In the genomic region with DNA sequence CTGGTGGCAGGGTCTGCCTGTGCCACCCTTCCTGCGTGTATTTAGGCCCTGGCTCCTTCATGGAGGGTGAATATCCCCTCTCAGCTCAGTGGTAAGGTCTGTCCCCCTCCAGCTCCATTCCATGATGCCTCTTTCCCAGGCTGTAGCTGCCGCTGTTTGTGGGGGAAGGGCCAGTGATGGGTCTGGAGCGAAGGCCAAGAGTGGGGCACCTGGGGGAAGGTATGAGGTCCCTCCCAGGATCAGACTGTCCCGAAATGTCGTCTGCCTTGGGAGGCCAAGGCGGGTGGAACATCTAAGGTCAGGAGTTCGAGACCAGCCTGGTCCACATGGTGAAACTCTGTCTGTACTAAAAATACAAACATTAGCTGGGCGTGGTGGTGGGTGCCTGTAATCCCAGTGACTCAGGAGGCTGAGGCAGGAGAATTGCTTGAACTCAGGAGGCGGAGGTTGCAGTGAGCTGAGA, we compare ENCODE assay signal across 8 cellular contexts. TPM values are rescaled to one million over a fixed set of nuclear protein-coding genes. Genes with fewer than 3 reads are reported as not detected.
DNase-seq lines count a peak whose midpoint lies in the region; ATAC-seq, FAIRE-seq and TF ChIP-seq lines count a peak whose summit lies in the region.

No MANE protein-coding gene starts in this region.

- no peak for TF ChIP-seq RAD21 in HepG2 (CRISPR knock-in tag; IDR thresholded peaks at IDR 0.05)

- TF ChIP-seq CTCF in ascending aorta (IDR thresholded peaks at IDR 0.05) (no peak), HepG2 (CRISPR knock-in tag; IDR thresholded peaks at IDR 0.05) (no peak), tibial artery (IDR thresholded peaks at IDR 0.05) (no peak)

- peaks cover 13 to 55% of the 10 kb centered on the region in 2 donors for H3K4me1 ChIP-seq in ascending aorta
- H3K4me1 ChIP-seq in HepG2 (ENCODE audit: insufficient read depth, low read length), result peaks cover 75% of the 10 kb centered on the region
- peaks cover 0 to 89% (median 68%) of the 10 kb centered on the region in 4 donors for H3K4me1 ChIP-seq in tibial artery

- H3K9me3 ChIP-seq in ascending aorta (no peaks in the 10 kb centered on the region), HepG2 (ENCODE audit: low read length) (no peaks in the 10 kb centered on the region), tibial artery (no peaks in the 10 kb centered on the region)

- BruUV-seq in HepG2 (replicated peaks; lab: Mats Ljungman, UMichigan), result no TSS peak

- H3K4me1 Mint-ChIP-seq in activated CD4-positive, alpha-beta T cell treated with anti-CD3 and anti-CD28 coated beads, Interleukin-2, amount 10 ng/mL, durations not matched to agents 7 days and 5 days, result peaks cover 27% of the 10 kb centered on the region

- no peak for FAIRE-seq in HepG2 (lab: Jason Lieb, UNC)

- H3K27ac ChIP-seq in ascending aorta (peak overlapping the region; percentile 81 to 95), HepG2 (ENCODE audit: extremely low read length, insufficient read depth, low read length) (peak overlapping the region; percentile 61), tibial artery (peak overlapping the region; percentile 86 to 88)

- intact Hi-C loops in ascending aorta (cut with DNase I) (loop anchor here (1.0 kb wide), 2 partner anchors 10 to 25 kb away; a partner anchor contains a TSS), HepG2 (cut with micrococcal nuclease; ENCODE audit: unreplicated experiment) (no loop called here), tibial artery (cut with DNase I; ENCODE audit: low total_unique reads) (no loop called here)

- H3K36me3 ChIP-seq in ascending aorta, result peaks cover 30 to 31% of the 10 kb centered on the region in 2 donors
- peaks cover 4 to 17% of the 10 kb centered on the region in 2 experiments; a peak in 3 of 5 replicates for H3K36me3 ChIP-seq in HepG2 (replicated peaks in 1 of 2; ENCODE audit: control insufficient read depth in 1 of 2, insufficient read depth in 2 of 2, low read length in 2 of 2)
- peaks cover 27 to 32% (median 32%) of the 10 kb centered on the region in 3 donors for H3K36me3 ChIP-seq in tibial artery

- no peaks in the 10 kb centered on the region for H3K27me3 ChIP-seq in ascending aorta
- H3K27me3 ChIP-seq in HepG2 (ENCODE audit: control insufficient read depth in 1 of 2, insufficient read depth in 2 of 2, low read length in 2 of 2), result no peaks in the 10 kb centered on the region
- peaks cover 0 to 33% of the 10 kb centered on the region in 2 donors for H3K27me3 ChIP-seq in tibial artery

- H4K20me1 ChIP-seq in HepG2 (ENCODE audit: insufficient read depth, low read length), result peaks cover 9% of the 10 kb centered on the region; the same call in 1 of the 2 replicates

- H3K4me3 ChIP-seq in ascending aorta, result peak overlapping the region; percentile 67 to 84
- H3K4me3 ChIP-seq in HepG2 (replicated peaks in 1 of 3; ENCODE audit: insufficient read depth in 1 of 3, low read depth in 2 of 3, low read length in 3 of 3), result peak overlapping the region; percentile 71 to 81 (median 77); a peak in 5 of 6 replicates
- peak overlapping the region; percentile 66 to 74 for H3K4me3 ChIP-seq in tibial artery

- H3K79me2 ChIP-seq in HepG2 (ENCODE audit: insufficient read depth, low read length), result peaks cover 11% of the 10 kb centered on the region

- in situ Hi-C loops in HepG2 (cut with HindIII; ENCODE audit: extremely low pct_ligation_motif_present, low pct_unique_long_range_greater_than_20kb), result no loop called here

- no peak for TF ChIP-seq POLR2A in HepG2 (IDR thresholded peaks at IDR 0.05; ENCODE audit: insufficient read depth in 1 of 2, low read depth in 2 of 2, low read length in 2 of 2)

- peaks cover 30% of the 10 kb centered on the region for H3K27me3 Mint-ChIP-seq in activated CD4-positive, alpha-beta T cell treated with anti-CD3 and anti-CD28 coated beads, Interleukin-2, amount 10 ng/mL, durations not matched to agents 7 days and 5 days

- peak overlapping the region; percentile 67 for H3K4me3 Mint-ChIP-seq in activated CD4-positive, alpha-beta T cell treated with anti-CD3 and anti-CD28 coated beads, Interleukin-2, amount 10 ng/mL, durations not matched to agents 7 days and 5 days

- WGBS in HepG2 (ENCODE audit: low lambda C conversion rate), result 52% methylated on average over 9 of the region's 9 CpGs

- no peaks in the 10 kb centered on the region for H3K9me3 Mint-ChIP-seq in activated CD4-positive, alpha-beta T cell treated with anti-CD3 and anti-CD28 coated beads, Interleukin-2, amount 10 ng/mL, durations not matched to agents 7 days and 5 days

- peaks cover 2% of the 10 kb centered on the region for H3K36me3 Mint-ChIP-seq in activated CD4-positive, alpha-beta T cell treated with anti-CD3 and anti-CD28 coated beads, Interleukin-2, amount 10 ng/mL, durations not matched to agents 7 days and 5 days (ENCODE audit: low read depth)

- ATAC-seq in HepG2 (no peak), GM21390 (IDR thresholded peaks at IDR 0.05; ENCODE audit: unreplicated experiment) (no peak)

- no peak for TF ChIP-seq EP300 in HepG2 (IDR thresholded peaks at IDR 0.05; ENCODE audit: low read depth in 2 of 2, low read length in 2 of 2)
- no peak for TF ChIP-seq EP300 in HepG2 (CRISPR knock-in tag; IDR thresholded peaks at IDR 0.05; ENCODE audit: borderline replicate concordance)

- H2AFZ ChIP-seq in HepG2 (ENCODE audit: low read length), result no peak overlapping the region

- H3K4me2 ChIP-seq in HepG2 (ENCODE audit: low read depth, low read length), result peak overlapping the region; percentile 81

- no peak overlapping the region for H3K27ac Mint-ChIP-seq in activated CD4-positive, alpha-beta T cell treated with anti-CD3 and anti-CD28 coated beads, Interleukin-2, amount 10 ng/mL, durations not matched to agents 7 days and 5 days

- DNase-seq in activated CD4-positive, alpha-beta T cell treated with anti-CD3 and anti-CD28 coated beads, Interleukin-2, amount 10 ng/mL, durations not matched to agents 7 days and 5 days, result no peak
- DNase-seq in activated CD4-positive, alpha-beta T cell treated with anti-CD3 and anti-CD28 coated beads for 48 hours, result no peak
- DNase-seq in ascending aorta (ENCODE audit: low spot score in 2 of 2) (peak in 1 of 2 donors; percentile 86), HepG2 (ENCODE audit: low spot score) (no peak), tibial artery (peak in 1 of 2 donors; percentile 88), NK-92 (lab: John Stamatoyannopoulos, UW; ENCODE audit: unreplicated experiment) (no peak)
- DNase-seq in activated CD4-positive, CD25-positive, alpha-beta regulatory T cell (lab: John Stamatoyannopoulos, UW), result no peak

- H3K9ac ChIP-seq in HepG2 (ENCODE audit: insufficient read depth, low read depth, low read length), result peak overlapping the region; percentile 85

- POLR2A ChIA-PET in activated CD4-positive, alpha-beta T cell treated with anti-CD3 and anti-CD28 coated beads, Interleukin-2, amount 10 ng/mL, durations not matched to agents 7 days and 5 days (lab: Charles Lee), result no interaction called here
- POLR2A ChIA-PET in HepG2 (lab: Yijun Ruan, JAX), result interaction anchor here (0.6 to 16.1 kb wide), 4 partner anchors 8 to 28 kb away, joined by 5 to 264 read pairs (median 74); a partner anchor contains a TSS

- CTCF ChIA-PET in activated CD4-positive, alpha-beta T cell treated with anti-CD3 and anti-CD28 coated beads, Interleukin-2, amount 10 ng/mL, durations not matched to agents 7 days and 5 days (lab: Charles Lee), result interaction anchor here (1.1 to 5.5 kb wide), 3 partner anchors 14 to 36 kb away, joined by 3 to 19 read pairs (median 3); no protein-coding TSS in a partner anchor
- CTCF ChIA-PET in HepG2 (lab: Yijun Ruan, JAX; ENCODE audit: low intra/inter-chr PET ratio, low total read pairs), result no interaction called here

RNA-seq across cellular contexts. Expression of a gene that starts 1.1 kb away (rescaled TPM):
- total RNA-seq in activated CD4-positive, alpha-beta T cell treated with anti-CD3 and anti-CD28 coated beads, Interleukin-2, amount 10 ng/mL, durations not matched to agents 7 days and 5 days, result 10 to 100 TPM; 35.4 to 37.6 TPM
- total RNA-seq in ascending aorta (898 TPM), HepG2 (2016; rRNA removed; fragmentation: Illumina TruSeq; extraction: Trizol) (54.0 and 125 TPM in 2 replicates)
- 31.5 and 37.4 TPM in 2 replicates for total RNA-seq in HepG2 (2016; cell fraction: cytosol; rRNA removed; fragmentation: Illumina TruSeq; extraction: Trizol; ENCODE audit: low read depth)
- 60.0 and 126 TPM in 2 replicates for total RNA-seq in HepG2 (2016; cell fraction: insoluble cytoplasmic fraction; rRNA removed; fragmentation: Illumina TruSeq; extraction: Trizol)
- 34.7 and 43.1 TPM in 2 replicates for total RNA-seq in HepG2 (2016; cell fraction: membrane; rRNA removed; fragmentation: Illumina TruSeq; extraction: Trizol)
- 93.4 and 110 TPM in 2 replicates for total RNA-seq in HepG2 (2016; cell fraction: nucleus; rRNA removed; fragmentation: Illumina TruSeq; extraction: Trizol)
- polyA plus RNA-seq in HepG2 (2011; rRNA removed), result 197 and 287 TPM in 2 replicates
- 200 and 252 TPM in 2 replicates for polyA plus RNA-seq in HepG2 (2011; cell fraction: cytosol; rRNA removed)
- 375 and 396 TPM in 2 replicates for polyA plus RNA-seq in HepG2 (2011; cell fraction: nucleus; rRNA removed)
- polyA plus RNA-seq in HepG2 (2012), result 93.8 and 141 TPM in 2 replicates
- polyA plus RNA-seq in HepG2 (2016; cell fraction: cytosol; fragmentation: Illumina TruSeq; extraction: Trizol; ENCODE audit: low read depth), result 36.4 and 45.9 TPM in 2 replicates
- polyA plus RNA-seq in HepG2 (2016; cell fraction: insoluble cytoplasmic fraction; fragmentation: Illumina TruSeq; extraction: Trizol; ENCODE audit: low read depth), result 54.8 and 63.7 TPM in 2 replicates
- polyA plus RNA-seq in HepG2 (2016; cell fraction: membrane; fragmentation: Illumina TruSeq; extraction: Trizol; ENCODE audit: low read depth), result 41.9 and 45.5 TPM in 2 replicates
- polyA plus RNA-seq in HepG2 (2016; cell fraction: nucleus; fragmentation: Illumina TruSeq; extraction: Trizol; ENCODE audit: insufficient read depth, low read depth), result 208 and 218 TPM in 2 replicates
- polyA minus RNA-seq in HepG2 (2011; rRNA and poly(A)+ RNA removed; ENCODE audit: low replicate concordance), result 312 and 492 TPM in 2 replicates
- 90.0 and 90.8 TPM in 2 replicates for polyA minus RNA-seq in HepG2 (2011; cell fraction: cytosol; rRNA and poly(A)+ RNA removed)
- polyA minus RNA-seq in HepG2 (2011; cell fraction: nucleus; rRNA and poly(A)+ RNA removed), result 60.9 and 80.8 TPM in 2 replicates

RNA-seq across cellular contexts. Expression of a gene that starts 6.2 kb away (rescaled TPM):
- total RNA-seq in activated CD4-positive, alpha-beta T cell treated with anti-CD3 and anti-CD28 coated beads, Interleukin-2, amount 10 ng/mL, durations not matched to agents 7 days and 5 days, result 1 to 10 TPM; 7.7 to 8.1 TPM
- total RNA-seq in ascending aorta (20.5 TPM), HepG2 (2016; rRNA removed; fragmentation: Illumina TruSeq; extraction: Trizol) (8.9 and 14.9 TPM in 2 replicates)
- 5.5 and 5.9 TPM in 2 replicates for total RNA-seq in HepG2 (2016; cell fraction: cytosol; rRNA removed; fragmentation: Illumina TruSeq; extraction: Trizol; ENCODE audit: low read depth)
- 8.5 and 12.6 TPM in 2 replicates for total RNA-seq in HepG2 (2016; cell fraction: insoluble cytoplasmic fraction; rRNA removed; fragmentation: Illumina TruSeq; extraction: Trizol)
- 6.6 and 10.0 TPM in 2 replicates for total RNA-seq in HepG2 (2016; cell fraction: membrane; rRNA removed; fragmentation: Illumina TruSeq; extraction: Trizol)
- 10.8 and 16.7 TPM in 2 replicates for total RNA-seq in HepG2 (2016; cell fraction: nucleus; rRNA removed; fragmentation: Illumina TruSeq; extraction: Trizol)
- 21.0 and 27.7 TPM in 2 replicates for polyA plus RNA-seq in HepG2 (2011; rRNA removed)
- polyA plus RNA-seq in HepG2 (2011; cell fraction: cytosol; rRNA removed), result 9.8 and 16.5 TPM in 2 replicates
- polyA plus RNA-seq in HepG2 (2011; cell fraction: nucleus; rRNA removed), result 278 and 343 TPM in 2 replicates
- 10.5 and 14.8 TPM in 2 replicates for polyA plus RNA-seq in HepG2 (2012)
- polyA plus RNA-seq in HepG2 (2016; cell fraction: cytosol; fragmentation: Illumina TruSeq; extraction: Trizol; ENCODE audit: low read depth), result 8.3 and 10.9 TPM in 2 replicates
- 14.8 and 17.4 TPM in 2 replicates for polyA plus RNA-seq in HepG2 (2016; cell fraction: insoluble cytoplasmic fraction; fragmentation: Illumina TruSeq; extraction: Trizol; ENCODE audit: low read depth)
- polyA plus RNA-seq in HepG2 (2016; cell fraction: membrane; fragmentation: Illumina TruSeq; extraction: Trizol; ENCODE audit: low read depth), result 11.2 and 14.5 TPM in 2 replicates
- 48.6 and 55.2 TPM in 2 replicates for polyA plus RNA-seq in HepG2 (2016; cell fraction: nucleus; fragmentation: Illumina TruSeq; extraction: Trizol; ENCODE audit: insufficient read depth, low read depth)
- 3.4 and 13.9 TPM in 2 replicates for polyA minus RNA-seq in HepG2 (2011; rRNA and poly(A)+ RNA removed; ENCODE audit: low replicate concordance)
- polyA minus RNA-seq in HepG2 (2011; cell fraction: cytosol; rRNA and poly(A)+ RNA removed), result 7.5 and 8.4 TPM in 2 replicates
- polyA minus RNA-seq in HepG2 (2011; cell fraction: nucleus; rRNA and poly(A)+ RNA removed), result 22.7 and 23.2 TPM in 2 replicates

RNA-seq across cellular contexts. Expression of a gene that starts 8.4 kb away (rescaled TPM):
- 10 to 100 TPM; 90.3 to 96.0 TPM for total RNA-seq in activated CD4-positive, alpha-beta T cell treated with anti-CD3 and anti-CD28 coated beads, Interleukin-2, amount 10 ng/mL, durations not matched to agents 7 days and 5 days
- total RNA-seq in ascending aorta (141 TPM), HepG2 (2016; rRNA removed; fragmentation: Illumina TruSeq; extraction: Trizol) (114 and 146 TPM in 2 replicates)
- total RNA-seq in HepG2 (2016; cell fraction: cytosol; rRNA removed; fragmentation: Illumina TruSeq; extraction: Trizol; ENCODE audit: low read depth), result 37.0 and 48.5 TPM in 2 replicates
- total RNA-seq in HepG2 (2016; cell fraction: insoluble cytoplasmic fraction; rRNA removed; fragmentation: Illumina TruSeq; extraction: Trizol), result 113 and 136 TPM in 2 replicates
- total RNA-seq in HepG2 (2016; cell fraction: membrane; rRNA removed; fragmentation: Illumina TruSeq; extraction: Trizol), result 68.6 and 79.8 TPM in 2 replicates
- 34.9 and 39.5 TPM in 2 replicates for total RNA-seq in HepG2 (2016; cell fraction: nucleus; rRNA removed; fragmentation: Illumina TruSeq; extraction: Trizol)
- polyA plus RNA-seq in HepG2 (2011; rRNA removed), result 104 and 115 TPM in 2 replicates
- polyA plus RNA-seq in HepG2 (2011; cell fraction: cytosol; rRNA removed), result 35.1 and 78.0 TPM in 2 replicates
- 44.7 and 47.4 TPM in 2 replicates for polyA plus RNA-seq in HepG2 (2011; cell fraction: nucleus; rRNA removed)
- 57.4 and 93.8 TPM in 2 replicates for polyA plus RNA-seq in HepG2 (2012)
- 58.6 and 89.5 TPM in 2 replicates for polyA plus RNA-seq in HepG2 (2016; cell fraction: cytosol; fragmentation: Illumina TruSeq; extraction: Trizol; ENCODE audit: low read depth)
- polyA plus RNA-seq in HepG2 (2016; cell fraction: insoluble cytoplasmic fraction; fragmentation: Illumina TruSeq; extraction: Trizol; ENCODE audit: low read depth), result 221 and 225 TPM in 2 replicates
- polyA plus RNA-seq in HepG2 (2016; cell fraction: membrane; fragmentation: Illumina TruSeq; extraction: Trizol; ENCODE audit: low read depth), result 90.2 and 102 TPM in 2 replicates
- polyA plus RNA-seq in HepG2 (2016; cell fraction: nucleus; fragmentation: Illumina TruSeq; extraction: Trizol; ENCODE audit: insufficient read depth, low read depth), result 84.0 and 90.2 TPM in 2 replicates
- polyA minus RNA-seq in HepG2 (2011; rRNA and poly(A)+ RNA removed; ENCODE audit: low replicate concordance), result 129 and 143 TPM in 2 replicates
- polyA minus RNA-seq in HepG2 (2011; cell fraction: cytosol; rRNA and poly(A)+ RNA removed), result 35.6 and 37.0 TPM in 2 replicates
- 27.3 and 33.1 TPM in 2 replicates for polyA minus RNA-seq in HepG2 (2011; cell fraction: nucleus; rRNA and poly(A)+ RNA removed)

RNA-seq across cellular contexts. Expression of a gene that starts 8.8 kb away (rescaled TPM):
- 1 to 10 TPM; 7.7 to 7.9 TPM for total RNA-seq in activated CD4-positive, alpha-beta T cell treated with anti-CD3 and anti-CD28 coated beads, Interleukin-2, amount 10 ng/mL, durations not matched to agents 7 days and 5 days
- total RNA-seq in ascending aorta (252 TPM), HepG2 (2016; rRNA removed; fragmentation: Illumina TruSeq; extraction: Trizol) (13.2 and 31.7 TPM in 2 replicates)
- total RNA-seq in HepG2 (2016; cell fraction: cytosol; rRNA removed; fragmentation: Illumina TruSeq; extraction: Trizol; ENCODE audit: low read depth), result 8.9 and 10.0 TPM in 2 replicates
- total RNA-seq in HepG2 (2016; cell fraction: insoluble cytoplasmic fraction; rRNA removed; fragmentation: Illumina TruSeq; extraction: Trizol), result 12.0 and 31.8 TPM in 2 replicates
- 11.0 and 13.5 TPM in 2 replicates for total RNA-seq in HepG2 (2016; cell fraction: membrane; rRNA removed; fragmentation: Illumina TruSeq; extraction: Trizol)
- total RNA-seq in HepG2 (2016; cell fraction: nucleus; rRNA removed; fragmentation: Illumina TruSeq; extraction: Trizol), result 26.1 and 32.6 TPM in 2 replicates
- 68.3 and 88.5 TPM in 2 replicates for polyA plus RNA-seq in HepG2 (2011; rRNA removed)
- 60.2 and 113 TPM in 2 replicates for polyA plus RNA-seq in HepG2 (2011; cell fraction: cytosol; rRNA removed)
- 232 and 327 TPM in 2 replicates for polyA plus RNA-seq in HepG2 (2011; cell fraction: nucleus; rRNA removed)
- polyA plus RNA-seq in HepG2 (2012), result 22.7 and 28.5 TPM in 2 replicates
- polyA plus RNA-seq in HepG2 (2016; cell fraction: cytosol; fragmentation: Illumina TruSeq; extraction: Trizol; ENCODE audit: low read depth), result 10.4 TPM in 2 replicates
- polyA plus RNA-seq in HepG2 (2016; cell fraction: insoluble cytoplasmic fraction; fragmentation: Illumina TruSeq; extraction: Trizol; ENCODE audit: low read depth), result 11.8 and 12.7 TPM in 2 replicates
- polyA plus RNA-seq in HepG2 (2016; cell fraction: membrane; fragmentation: Illumina TruSeq; extraction: Trizol; ENCODE audit: low read depth), result 8.5 and 12.0 TPM in 2 replicates
- 59.4 and 62.8 TPM in 2 replicates for polyA plus RNA-seq in HepG2 (2016; cell fraction: nucleus; fragmentation: Illumina TruSeq; extraction: Trizol; ENCODE audit: insufficient read depth, low read depth)
- 59.6 and 124 TPM in 2 replicates for polyA minus RNA-seq in HepG2 (2011; rRNA and poly(A)+ RNA removed; ENCODE audit: low replicate concordance)
- polyA minus RNA-seq in HepG2 (2011; cell fraction: cytosol; rRNA and poly(A)+ RNA removed), result 24.9 and 25.9 TPM in 2 replicates
- 16.4 and 16.9 TPM in 2 replicates for polyA minus RNA-seq in HepG2 (2011; cell fraction: nucleus; rRNA and poly(A)+ RNA removed)

RNA-seq across cellular contexts. Expression of a gene that starts 15.2 kb away (rescaled TPM):
- total RNA-seq in activated CD4-positive, alpha-beta T cell treated with anti-CD3 and anti-CD28 coated beads, Interleukin-2, amount 10 ng/mL, durations not matched to agents 7 days and 5 days, result 10 to 100 TPM; 68.9 to 71.9 TPM
- total RNA-seq in ascending aorta (214 TPM), HepG2 (2016; rRNA removed; fragmentation: Illumina TruSeq; extraction: Trizol) (4.8 and 10.5 TPM in 2 replicates)
- total RNA-seq in HepG2 (2016; cell fraction: cytosol; rRNA removed; fragmentation: Illumina TruSeq; extraction: Trizol; ENCODE audit: low read depth), result 3.8 and 4.1 TPM in 2 replicates
- 4.0 and 11.4 TPM in 2 replicates for total RNA-seq in HepG2 (2016; cell fraction: insoluble cytoplasmic fraction; rRNA removed; fragmentation: Illumina TruSeq; extraction: Trizol)
- total RNA-seq in HepG2 (2016; cell fraction: membrane; rRNA removed; fragmentation: Illumina TruSeq; extraction: Trizol), result 4.4 and 5.4 TPM in 2 replicates
- 17.2 and 23.5 TPM in 2 replicates for total RNA-seq in HepG2 (2016; cell fraction: nucleus; rRNA removed; fragmentation: Illumina TruSeq; extraction: Trizol)
- polyA plus RNA-seq in HepG2 (2011; rRNA removed), result 43.2 and 58.1 TPM in 2 replicates
- polyA plus RNA-seq in HepG2 (2011; cell fraction: cytosol; rRNA removed), result 7.3 and 12.8 TPM in 2 replicates
- 830 and 954 TPM in 2 replicates for polyA plus RNA-seq in HepG2 (2011; cell fraction: nucleus; rRNA removed)
- 70.1 and 82.8 TPM in 2 replicates for polyA plus RNA-seq in HepG2 (2012)
- 4.8 and 6.6 TPM in 2 replicates for polyA plus RNA-seq in HepG2 (2016; cell fraction: cytosol; fragmentation: Illumina TruSeq; extraction: Trizol; ENCODE audit: low read depth)
- polyA plus RNA-seq in HepG2 (2016; cell fraction: insoluble cytoplasmic fraction; fragmentation: Illumina TruSeq; extraction: Trizol; ENCODE audit: low read depth), result 14.6 and 20.2 TPM in 2 replicates
- 7.5 and 10.2 TPM in 2 replicates for polyA plus RNA-seq in HepG2 (2016; cell fraction: membrane; fragmentation: Illumina TruSeq; extraction: Trizol; ENCODE audit: low read depth)
- polyA plus RNA-seq in HepG2 (2016; cell fraction: nucleus; fragmentation: Illumina TruSeq; extraction: Trizol; ENCODE audit: insufficient read depth, low read depth), result 77.9 and 79.1 TPM in 2 replicates
- 60.4 and 150 TPM in 2 replicates for polyA minus RNA-seq in HepG2 (2011; rRNA and poly(A)+ RNA removed; ENCODE audit: low replicate concordance)
- 24.0 and 31.5 TPM in 2 replicates for polyA minus RNA-seq in HepG2 (2011; cell fraction: cytosol; rRNA and poly(A)+ RNA removed)
- polyA minus RNA-seq in HepG2 (2011; cell fraction: nucleus; rRNA and poly(A)+ RNA removed), result 135 and 151 TPM in 2 replicates
